Comparison of ENCODE assay signal across 8 cellular contexts in genomic region chr16:48054881-48055601, GRCh38.
DNase-seq lines count a peak whose midpoint lies in the region; ATAC-seq and TF ChIP-seq lines count a peak whose summit lies in the region.

No MANE protein-coding gene starts in this region.

- no peak overlapping the region for H3K4me3 ChIP-seq in CD8-positive, alpha-beta T cell (ENCODE audit: low read depth, low read length)
- H3K4me3 ChIP-seq in colonic mucosa: no peak overlapping the region

- H3K4me1 Mint-ChIP-seq in CD8-positive, alpha-beta T cell (ENCODE audit: low read depth): no peaks in the 10 kb centered on the region

- peak; percentile 79 for TF ChIP-seq RAD21 in Ishikawa (IDR thresholded peaks at IDR 0.05; ENCODE audit: low read depth)

- H3K27me3 Mint-ChIP-seq in CD8-positive, alpha-beta T cell (ENCODE audit: low read depth): peaks cover 10% of the 10 kb centered on the region

- H3K27me3 ChIP-seq in CD8-positive, alpha-beta T cell (ENCODE audit: insufficient read depth, low read length): no peaks in the 10 kb centered on the region
- no peaks in the 10 kb centered on the region for H3K27me3 ChIP-seq in colonic mucosa

- intact Hi-C loops in CD8-positive, alpha-beta T cell (cut with DNase I, micrococcal nuclease): no loop called here
- intact Hi-C loops in colonic mucosa (cut with DNase I) (loop anchor here (10.0 kb wide), 1 partner anchor 920 kb away; no protein-coding TSS in a partner anchor), left colon (cut with DNase I, micrococcal nuclease) (no loop called here)

- ATAC-seq in CD8-positive, alpha-beta T cell: no peak
- ATAC-seq in GM19043 (IDR thresholded peaks at IDR 0.05; ENCODE audit: low read depth, unreplicated experiment): peak; percentile 63
- peak; percentile 71 for ATAC-seq in left colon

- H3K27ac Mint-ChIP-seq in CD8-positive, alpha-beta T cell: no peak overlapping the region

- TF ChIP-seq CTCF in CD8-positive, alpha-beta T cell (IDR thresholded peaks at IDR 0.05): peak; percentile 25
- peak; percentile 85 for TF ChIP-seq CTCF in RWPE1 (conservative IDR thresholded peaks at IDR 0.05; ENCODE audit: low read depth)
- TF ChIP-seq CTCF in colonic mucosa (IDR thresholded peaks at IDR 0.05): peak; percentile 57

- H3K4me1 ChIP-seq in CD8-positive, alpha-beta T cell (ENCODE audit: insufficient read depth, low read length): no peaks in the 10 kb centered on the region
- no peaks in the 10 kb centered on the region for H3K4me1 ChIP-seq in colonic mucosa

- CTCF ChIA-PET in CD8-positive, alpha-beta T cell (lab: Charles Lee): interaction anchor here (0.7 to 0.9 kb wide), 2 partner anchors 929 to 946 kb away, joined by 3 read pairs; no protein-coding TSS in a partner anchor
- CTCF ChIA-PET in RWPE1 (lab: Yijun Ruan, JAX): interaction anchor here (0.6 to 2.3 kb wide), 13 partner anchors 10 to 912 kb away, joined by 3 to 8 read pairs (median 3); partner anchors contain the start of gene NETO2

- H3K9me3 ChIP-seq in CD8-positive, alpha-beta T cell (ENCODE audit: low read length): no peaks in the 10 kb centered on the region
- no peaks in the 10 kb centered on the region for H3K9me3 ChIP-seq in colonic mucosa

- H3K4me3 Mint-ChIP-seq in CD8-positive, alpha-beta T cell: no peak overlapping the region

- TF ChIP-seq EP300 in Ishikawa (IDR thresholded peaks at IDR 0.05; ENCODE audit: borderline replicate concordance): no peak

- no peaks in the 10 kb centered on the region for H3K36me3 Mint-ChIP-seq in CD8-positive, alpha-beta T cell

- POLR2A ChIA-PET in CD8-positive, alpha-beta T cell (lab: Charles Lee): no interaction called here
- POLR2A ChIA-PET in RWPE1 (lab: Yijun Ruan, JAX; ENCODE audit: low non-redundant PET): no interaction called here

- no peaks in the 10 kb centered on the region for H3K36me3 ChIP-seq in CD8-positive, alpha-beta T cell (ENCODE audit: insufficient read depth, low read length)
- H3K36me3 ChIP-seq in colonic mucosa: no peaks in the 10 kb centered on the region

- H3K27ac ChIP-seq in CD8-positive, alpha-beta T cell (ENCODE audit: low read depth, low read length): no peak overlapping the region
- no peak overlapping the region for H3K27ac ChIP-seq in RWPE1
- H3K27ac ChIP-seq in colonic mucosa: no peak overlapping the region

- no peak overlapping the region for H3K9ac ChIP-seq in colonic mucosa (ENCODE audit: low read depth in 2 of 2, low read length in 2 of 2)

- no peaks in the 10 kb centered on the region for H3K9me3 Mint-ChIP-seq in CD8-positive, alpha-beta T cell

- peak in 2 of 7 experiments; percentile 0 to 24 for DNase-seq in CD8-positive, alpha-beta T cell
- DNase-seq in RWPE1 (ENCODE audit: low spot score): peak; percentile 63
- peak; percentile 28 for DNase-seq in colonic mucosa
- peak; percentile 17 to 26 for DNase-seq in left colon
- peak; percentile 2 to 11 for DNase-seq in stimulated activated CD8-positive, alpha-beta memory T cell treated with anti-CD3 and anti-CD28 coated beads, Interleukin-15, amount 100 ng/mL, for 48 hours (ENCODE audit: low read depth in 2 of 2)
- no peak for DNase-seq in GF-D8 (lab: John Stamatoyannopoulos, UW)

TF ChIP-seq in Ishikawa, 13 proteins besides CTCF, POLR2A, EP300 and RAD21:
- TF ChIP-seq CREB1 (IDR thresholded peaks at IDR 0.05; ENCODE audit: low read depth): no peak
- TF ChIP-seq NFIC (IDR thresholded peaks at IDR 0.05): no peak
- TF ChIP-seq EGR1 (IDR thresholded peaks at IDR 0.05): no peak
- no peak for TF ChIP-seq REST (IDR thresholded peaks at IDR 0.05; ENCODE audit: low read depth)
- TF ChIP-seq TCF12 (IDR thresholded peaks at IDR 0.05; ENCODE audit: low read depth): no peak
- TF ChIP-seq FOXM1 (IDR thresholded peaks at IDR 0.05; ENCODE audit: borderline replicate concordance, low read depth): no peak
- TF ChIP-seq TAF1 (IDR thresholded peaks at IDR 0.05; ENCODE audit: low read depth): no peak
- no peak for TF ChIP-seq YY1 (IDR thresholded peaks at IDR 0.05; ENCODE audit: low read depth)
- no peak for TF ChIP-seq USF1 (IDR thresholded peaks at IDR 0.05)
- TF ChIP-seq MAX (IDR thresholded peaks at IDR 0.05): no peak
- no peak for TF ChIP-seq CEBPB (IDR thresholded peaks at IDR 0.05)
- no peak for TF ChIP-seq ZBTB7A (IDR thresholded peaks at IDR 0.05; ENCODE audit: low read depth)
- TF ChIP-seq TEAD4 (IDR thresholded peaks at IDR 0.05): no peak

Comparison
In these comparisons a context has a peak if more than half of its experiments do, and no peak if none do; other contexts are left out.
1. CTCF ChIP-seq: peak in every context shown above with its lines; median percentile 85 in RWPE1; 57 in colonic mucosa; 25 in CD8-positive, alpha-beta T cell.